20 cellular contexts compared by ENCODE assay signal in genomic region chr1:106956721-106957120, GRCh38.
DNase-seq lines count a peak whose midpoint lies in the region; ATAC-seq, FAIRE-seq and TF ChIP-seq lines count a peak whose summit lies in the region.
"Had no signal": no experiment of that assay in that cellular context is flagged by ENCODE, and none has a peak within 500 bp of the region (broad histone marks: within the 10 kb centered on the region; RNA-seq: fewer than 3 reads in every experiment).

No MANE protein-coding gene starts in this region.

- H3K79me2 ChIP-seq in astrocyte (ENCODE audit: insufficient read depth, low read length), result no peaks in the 10 kb centered on the region

- FAIRE-seq in astrocyte (lab: Jason Lieb, UNC), result no peak
- FAIRE-seq: HepG2 had no signal

- H3K36me3 ChIP-seq in A673 (ENCODE audit: insufficient read depth, low read length, poor library complexity, severe bottlenecking), result no peaks in the 10 kb centered on the region
- H3K36me3 ChIP-seq in IMR-90 (ENCODE audit: control insufficient read depth, insufficient read depth, low read length), result no peaks in the 10 kb centered on the region
- no peaks in the 10 kb centered on the region for H3K36me3 ChIP-seq in astrocyte (ENCODE audit: insufficient read depth, low read length)
- no peaks in the 10 kb centered on the region for H3K36me3 ChIP-seq in transverse colon
- H3K36me3 ChIP-seq: BLaER1, Peyer's patch had no signal

- TF ChIP-seq RAD21 in IMR-90 (IDR thresholded peaks at IDR 0.05; ENCODE audit: low read length), result no peak

- no peak overlapping the region for H3K23ac ChIP-seq in IMR-90 (ENCODE audit: low read depth, low read length)

- H4K5ac ChIP-seq in IMR-90 (ENCODE audit: low read depth, low read length), result no peak overlapping the region

- TF ChIP-seq POLR2A in IMR-90 (IDR thresholded peaks at IDR 0.05; ENCODE audit: low read depth, low read length) (no peak), transverse colon (IDR thresholded peaks at IDR 0.05) (no peak)

- no peak for TF ChIP-seq EP300 in transverse colon (IDR thresholded peaks at IDR 0.05; ENCODE audit: low read depth)

- H3K4ac ChIP-seq in IMR-90 (ENCODE audit: low read depth, low read length), result no peak overlapping the region

- H3K9me3 ChIP-seq in A673 (ENCODE audit: low read depth, low read length, poor library complexity, severe bottlenecking) (no peaks in the 10 kb centered on the region), IMR-90 (ENCODE audit: control insufficient read depth, insufficient read depth, low read length) (no peaks in the 10 kb centered on the region), astrocyte (ENCODE audit: insufficient read depth, low read depth, low read length) (no peaks in the 10 kb centered on the region), transverse colon (no peaks in the 10 kb centered on the region)
- H3K9me3 ChIP-seq: BLaER1, Peyer's patch had no signal

- H3K79me1 ChIP-seq in IMR-90 (ENCODE audit: low read depth in 1 of 2, low read length in 2 of 2), result no peaks in the 10 kb centered on the region

- H2BK5ac ChIP-seq in IMR-90 (ENCODE audit: low read depth, low read length, poor library complexity, severe bottlenecking), result no peak overlapping the region

- H3K9me1 ChIP-seq in IMR-90 (ENCODE audit: insufficient read depth, low read length), result no peaks in the 10 kb centered on the region

- no TSS peak for BruUV-seq in A673 (replicated peaks; lab: Mats Ljungman, UMichigan)
- BruUV-seq in IMR-90 (replicated peaks; lab: Mats Ljungman, UMichigan), result no TSS peak

- CTCF ChIA-PET in A673 (lab: Charles Lee), result no interaction called here
- CTCF ChIA-PET in IMR-90 (lab: Yijun Ruan, JAX), result no interaction called here

- no peak overlapping the region for H3K56ac ChIP-seq in IMR-90 (ENCODE audit: extremely low read depth, insufficient read depth, low read length)

- H4K20me1 ChIP-seq in IMR-90 (ENCODE audit: insufficient read depth, low read length) (no peaks in the 10 kb centered on the region), astrocyte (ENCODE audit: insufficient read depth, low read length) (no peaks in the 10 kb centered on the region)
- H4K20me1 ChIP-seq: BLaER1 had no signal

- H3K4me3 Mint-ChIP-seq in astrocyte (ENCODE audit: unreplicated experiment), result no peak overlapping the region
- H3K4me3 Mint-ChIP-seq: CD8-positive, alpha-beta T cell had no signal

- in situ Hi-C loops in IMR-90 (cut with MboI; ENCODE audit: low sequenced_read_pairs), result no loop called here
- in situ Hi-C loops in transverse colon (cut with MboI; ENCODE audit: low pct_ligation_motif_present in 1 of 4, low pct_unique_long_range_greater_than_20kb in 1 of 4, low sequenced_read_pairs in 3 of 4), result no loop called here

- dilution Hi-C loops in IMR-90 (cut with HindIII; ENCODE audit: low sequenced_read_pairs, unreplicated experiment), result no loop called here

- no peaks in the 10 kb centered on the region for H3K36me3 Mint-ChIP-seq in astrocyte (ENCODE audit: low read depth, unreplicated experiment)
- H3K36me3 Mint-ChIP-seq: CD8-positive, alpha-beta T cell had no signal

- no peak overlapping the region for H2BK120ac ChIP-seq in IMR-90 (ENCODE audit: low read depth, low read length)

- no peak overlapping the region for H4K91ac ChIP-seq in IMR-90 (ENCODE audit: insufficient read depth, low read depth, low read length)

- DNase-seq in A673 (ENCODE audit: low spot score), result peak; percentile 43
- DNase-seq in IMR-90, result peak; percentile 0
- peak; percentile 39 for DNase-seq in astrocyte (ENCODE audit: low read depth)
- peak; percentile 39 for DNase-seq in fibroblast of the conjunctiva (ENCODE audit: low read depth)
- no peak for DNase-seq in transverse colon
- DNase-seq in stimulated activated CD4-positive, alpha-beta T cell treated with anti-CD3 and anti-CD28 coated beads, Interleukin-4, amount 100 ng/mL, for 24 hours, result no peak
- no peak for DNase-seq in stimulated activated CD8-positive, alpha-beta memory T cell treated with anti-CD3 and anti-CD28 coated beads, Interleukin-4, amount 100 ng/mL, for 48 hours
- DNase-seq in stimulated activated naive CD4-positive, alpha-beta T cell (lab: John Stamatoyannopoulos, UW), result no peak
- DNase-seq: CD8-positive, alpha-beta T cell; DMS79; NCI-H1092; NCI-H146; NCI-H2081; NCI-H510A; Peyer's patch; Right ventricle myocardium superior had no signal

- H3K4me1 Mint-ChIP-seq in astrocyte (ENCODE audit: low read depth, unreplicated experiment), result peaks cover 5% of the 10 kb centered on the region

- POLR2A ChIA-PET in A673 (lab: Charles Lee; ENCODE audit: low non-redundant PET), result interaction anchor here (0.6 kb wide), 1 partner anchor 418 kb away, joined by 3 read pairs; no protein-coding TSS in a partner anchor
- POLR2A ChIA-PET in IMR-90 (lab: Charles Lee; ENCODE audit: unreplicated experiment), result no interaction called here

- H4K8ac ChIP-seq in IMR-90 (ENCODE audit: low read depth in 2 of 2, low read length in 2 of 2), result no peak overlapping the region

- H3K4me2 ChIP-seq in IMR-90 (ENCODE audit: low read depth, low read length) (no peak overlapping the region), astrocyte (ENCODE audit: low read length) (no peak overlapping the region)
- H3K4me2 ChIP-seq: BLaER1, KMS-11 had no signal

- TF ChIP-seq CTCF in A673 (conservative IDR thresholded peaks at IDR 0.05; ENCODE audit: low read depth, low read length) (no peak), IMR-90 (conservative IDR thresholded peaks at IDR 0.05; ENCODE audit: low read depth, low read length) (no peak), astrocyte (IDR thresholded peaks at IDR 0.05; ENCODE audit: insufficient read depth, low read depth, low read length) (no peak), transverse colon (IDR thresholded peaks at IDR 0.05) (no peak)

- no peaks in the 10 kb centered on the region for H3K9me3 Mint-ChIP-seq in astrocyte (ENCODE audit: unreplicated experiment)
- H3K9me3 Mint-ChIP-seq: CD8-positive, alpha-beta T cell had no signal

- H2BK15ac ChIP-seq in IMR-90 (ENCODE audit: low read depth, low read length), result no peak overlapping the region

- H3K4me1 ChIP-seq in A673 (ENCODE audit: insufficient read depth, low read length, poor library complexity, severe bottlenecking) (peaks cover 26% of the 10 kb centered on the region), IMR-90 (ENCODE audit: control insufficient read depth, insufficient read depth, low read length) (no peaks in the 10 kb centered on the region), astrocyte (ENCODE audit: insufficient read depth, low read length) (no peaks in the 10 kb centered on the region), transverse colon (peaks cover 0 to 4% (median 0%) of the 10 kb centered on the region in 4 donors)
- H3K4me1 ChIP-seq: BLaER1, Peyer's patch had no signal

- H3K18ac ChIP-seq in IMR-90 (ENCODE audit: low read depth, low read length), result no peak overlapping the region

- no peak overlapping the region for H2AK5ac ChIP-seq in IMR-90 (ENCODE audit: low read depth, low read length)

- H3K14ac ChIP-seq in IMR-90 (replicated peaks; ENCODE audit: low read depth, low read length), result no peak overlapping the region

- intact Hi-C loops in A673 (cut with micrococcal nuclease; ENCODE audit: unreplicated experiment), result no loop called here
- intact Hi-C loops in IMR-90 (cut with micrococcal nuclease), result no loop called here
- intact Hi-C loops in transverse colon (cut with DNase I; ENCODE audit: low total_unique reads), result no loop called here

- no peak overlapping the region for H3K9ac ChIP-seq in IMR-90 (ENCODE audit: low read depth, low read length)
- H3K9ac ChIP-seq in astrocyte (ENCODE audit: low read length), result no peak overlapping the region
- H3K9ac ChIP-seq: BLaER1, KMS-11 had no signal

- H3K27ac Mint-ChIP-seq in astrocyte (ENCODE audit: unreplicated experiment), result no peak overlapping the region
- H3K27ac Mint-ChIP-seq: CD8-positive, alpha-beta T cell had no signal

- H2AK9ac ChIP-seq in IMR-90 (replicated peaks; ENCODE audit: low read depth, low read length, poor library complexity), result no peak overlapping the region

- no peak overlapping the region for H3K27ac ChIP-seq in A673 (ENCODE audit: low read depth, low read length, poor library complexity, severe bottlenecking)
- H3K27ac ChIP-seq in IMR-90 (ENCODE audit: insufficient read depth, low read length), result no peak overlapping the region
- no peak overlapping the region for H3K27ac ChIP-seq in astrocyte (ENCODE audit: low read depth, low read length)
- no peak overlapping the region for H3K27ac ChIP-seq in transverse colon
- H3K27ac ChIP-seq: 22Rv1, BLaER1, KMS-11, Peyer's patch had no signal

- no peak overlapping the region for H2AFZ ChIP-seq in IMR-90 (replicated peaks; ENCODE audit: low read length, poor library complexity)
- H2AFZ ChIP-seq in astrocyte (ENCODE audit: low read depth, low read length), result no peak overlapping the region

- no peak for ATAC-seq in IMR-90 (ENCODE audit: low read depth)
- ATAC-seq: CD8-positive, alpha-beta T cell; HepG2 had no signal

- WGBS in IMR-90 (ENCODE audit: extremely low coverage in 2 of 2, insufficient read length in 1 of 2), 2 experiments, result no CpG with 5 or more reads among the region's 1 CpG
- 79 to 80% methylated on average over 1 of the region's 1 CpG for WGBS in transverse colon (ENCODE audit: low coverage in 1 of 2), 2 donors

- no peak overlapping the region for H2BK20ac ChIP-seq in IMR-90 (ENCODE audit: low read depth, low read length)

- H3K27me3 ChIP-seq in A673 (replicated peaks; ENCODE audit: insufficient read depth, low read depth, low read length, poor library complexity) (no peaks in the 10 kb centered on the region), IMR-90 (ENCODE audit: control insufficient read depth, insufficient read depth, low read length) (no peaks in the 10 kb centered on the region), astrocyte (ENCODE audit: insufficient read depth, low read length) (no peaks in the 10 kb centered on the region), transverse colon (no peaks in the 10 kb centered on the region)
- H3K27me3 ChIP-seq: BLaER1, Peyer's patch had no signal

- H3K4me3 ChIP-seq in A673 (ENCODE audit: low read depth, low read length, poor library complexity, severe bottlenecking) (no peak overlapping the region), IMR-90 (ENCODE audit: insufficient read depth, low read depth, low read length) (no peak overlapping the region), astrocyte (ENCODE audit: insufficient read depth, low read depth, low read length) (no peak overlapping the region), transverse colon (no peak overlapping the region)
- H3K4me3 ChIP-seq: BLaER1, Peyer's patch had no signal

- H3K27me3 Mint-ChIP-seq in astrocyte (ENCODE audit: low read depth, unreplicated experiment), result peaks cover 1% of the 10 kb centered on the region

TF ChIP-seq in IMR-90, 13 proteins besides CTCF, POLR2A, EP300 and RAD21 (continues in another document):
- no peak for TF ChIP-seq CEBPB (IDR thresholded peaks at IDR 0.05; ENCODE audit: low read depth, low read length)
- no peak for TF ChIP-seq RCOR1 (IDR thresholded peaks at IDR 0.05; ENCODE audit: insufficient replicate concordance, low read length)
- no peak for TF ChIP-seq CHD1 (IDR thresholded peaks at IDR 0.05; ENCODE audit: low read depth, low read length)
- no peak for TF ChIP-seq FOS (IDR thresholded peaks at IDR 0.05; ENCODE audit: low read depth, low read length)
- TF ChIP-seq MAFK (IDR thresholded peaks at IDR 0.05; ENCODE audit: low read depth, low read length), result no peak
- no peak for TF ChIP-seq MAZ (IDR thresholded peaks at IDR 0.05; ENCODE audit: borderline replicate concordance, low read depth, low read length)

Comparison
In these comparisons a context has a peak if more than half of its experiments do, and no peak if none do; other contexts are left out.
1. DNase-seq: peak in A673 (single experiment), IMR-90 (single experiment), astrocyte (single experiment) and fibroblast of the conjunctiva (single experiment); none in transverse colon (single experiment), stimulated activated CD4-positive, alpha-beta T cell treated with anti-CD3 and anti-CD28 coated beads, Interleukin-4, amount 100 ng/mL, for 24 hours (single experiment), stimulated activated CD8-positive, alpha-beta memory T cell treated with anti-CD3 and anti-CD28 coated beads, Interleukin-4, amount 100 ng/mL, for 48 hours (single experiment) and stimulated activated naive CD4-positive, alpha-beta T cell (0 of 6).